ENCODE assay signal across 11 cellular contexts in genomic region chrX:143634373-143634685, GRCh38. TPM values are rescaled to one million over a fixed set of nuclear protein-coding genes. Genes with fewer than 3 reads are reported as not detected.
DNase-seq lines count a peak whose midpoint lies in the region; ATAC-seq, FAIRE-seq and TF ChIP-seq lines count a peak whose summit lies in the region.
"Had no signal": no experiment of that assay in that cellular context is flagged by ENCODE, and none has a peak within 500 bp of the region (broad histone marks: within the 10 kb centered on the region; RNA-seq: fewer than 3 reads in every experiment).

No MANE protein-coding gene starts in this region.

- DNase-seq in H7 (peak; percentile 26), brain microvascular endothelial cell (no peak), kidney (peak; percentile 64), gastrocnemius medialis (peak in 1 of 2 donors; percentile 16)
- DNase-seq in activated naive CD4-positive, alpha-beta T cell treated with anti-CD3 and anti-CD28 coated beads for 36 hours: no peak
- DNase-seq: activated CD8-positive, alpha-beta memory T cell treated with anti-CD3 and anti-CD28 coated beads, Interleukin-2, amount 50 U/mL, for 48 hours; SW 1271 had no signal

- H3K27me3 Mint-ChIP-seq in activated naive CD4-positive, alpha-beta T cell treated with anti-CD3 and anti-CD28 coated beads for 36 hours (ENCODE audit: low read depth): peaks cover 28% of the 10 kb centered on the region

- peak; percentile 35 to 41 for ATAC-seq in gastrocnemius medialis
- ATAC-seq in GM18520 (IDR thresholded peaks at IDR 0.05; ENCODE audit: unreplicated experiment): no peak
- ATAC-seq in GM21825 (IDR thresholded peaks at IDR 0.05; ENCODE audit: unreplicated experiment): no peak
- ATAC-seq in HG02885 (IDR thresholded peaks at IDR 0.05; ENCODE audit: poor library complexity, unreplicated experiment): no peak

- no peak for FAIRE-seq in kidney (lab: Jason Lieb, UNC)

- CTCF ChIA-PET in activated naive CD4-positive, alpha-beta T cell treated with anti-CD3 and anti-CD28 coated beads for 36 hours (lab: Charles Lee): no interaction called here

- H3K27ac ChIP-seq in brain microvascular endothelial cell: no peak overlapping the region
- H3K27ac ChIP-seq in kidney (ENCODE audit: low read depth in 2 of 2, low read length in 2 of 2): no peak overlapping the region
- peak overlapping the region; percentile 75 to 79 (median 78) for H3K27ac ChIP-seq in gastrocnemius medialis

- TF ChIP-seq POLR2A in gastrocnemius medialis (IDR thresholded peaks at IDR 0.05): no peak

- H3K4me3 ChIP-seq in H7 (ENCODE audit: insufficient read depth, low read depth, low read length): peak overlapping the region; percentile 72
- peak overlapping the region; percentile 9 for H3K4me3 ChIP-seq in brain microvascular endothelial cell (ENCODE audit: low read depth, low read length)
- H3K4me3 ChIP-seq in kidney (ENCODE audit: low read length in 2 of 2): peak overlapping the region; percentile 38 to 57
- H3K4me3 ChIP-seq in gastrocnemius medialis: peak overlapping the region; percentile 52 to 62 (median 58)

- H3K27me3 ChIP-seq in H7 (ENCODE audit: control insufficient read depth, insufficient read depth, low read length): peaks cover 14% of the 10 kb centered on the region
- H3K27me3 ChIP-seq in brain microvascular endothelial cell (replicated peaks): no peaks in the 10 kb centered on the region
- peaks cover 0 to 5% (median 0%) of the 10 kb centered on the region in 3 donors for H3K27me3 ChIP-seq in gastrocnemius medialis

- no peaks in the 10 kb centered on the region for H3K9me3 Mint-ChIP-seq in activated naive CD4-positive, alpha-beta T cell treated with anti-CD3 and anti-CD28 coated beads for 36 hours

- H3K27ac Mint-ChIP-seq in activated naive CD4-positive, alpha-beta T cell treated with anti-CD3 and anti-CD28 coated beads for 36 hours: no peak overlapping the region

- H3K4me3 Mint-ChIP-seq in activated naive CD4-positive, alpha-beta T cell treated with anti-CD3 and anti-CD28 coated beads for 36 hours: no peak overlapping the region

- H3K36me3 ChIP-seq in H7 (replicated peaks; ENCODE audit: control insufficient read depth, insufficient read depth, low read length) (no peaks in the 10 kb centered on the region), brain microvascular endothelial cell (replicated peaks) (no peaks in the 10 kb centered on the region), kidney (ENCODE audit: control insufficient read depth in 1 of 2, insufficient read depth in 2 of 2, low read length in 2 of 2) (no peaks in the 10 kb centered on the region), gastrocnemius medialis (no peaks in the 10 kb centered on the region)

- H3K36me3 Mint-ChIP-seq in activated naive CD4-positive, alpha-beta T cell treated with anti-CD3 and anti-CD28 coated beads for 36 hours (ENCODE audit: low read depth): peaks cover 3% of the 10 kb centered on the region

- TF ChIP-seq CTCF in brain microvascular endothelial cell (IDR thresholded peaks at IDR 0.05; ENCODE audit: low read depth, low read length, missing control alignments) (no peak), kidney (IDR thresholded peaks at IDR 0.05; ENCODE audit: borderline replicate concordance, extremely low read depth, insufficient read depth) (no peak), gastrocnemius medialis (IDR thresholded peaks at IDR 0.05 in 4 of 5, conservative IDR thresholded peaks at IDR 0.05 in 1 of 5) (no peak)

- H3K4me1 Mint-ChIP-seq in activated naive CD4-positive, alpha-beta T cell treated with anti-CD3 and anti-CD28 coated beads for 36 hours (ENCODE audit: low read depth): peaks cover 2% of the 10 kb centered on the region

- intact Hi-C loops in kidney (cut with DNase I) (no loop called here), gastrocnemius medialis (cut with DNase I; ENCODE audit: low total_unique reads) (loop anchor here (2.0 kb wide), 1 partner anchor 54 kb away; no protein-coding TSS in a partner anchor)
- intact Hi-C loops in activated naive CD4-positive, alpha-beta T cell treated with anti-CD3 and anti-CD28 coated beads for 36 hours (cut with micrococcal nuclease): no loop called here

- no peak overlapping the region for H3K9ac ChIP-seq in kidney (ENCODE audit: low read length in 2 of 2)

- in situ Hi-C loops in brain microvascular endothelial cell (cut with HindIII; ENCODE audit: low pct_ligation_motif_present, low sequenced_read_pairs) (no loop called here), gastrocnemius medialis (cut with MboI; ENCODE audit: low sequenced_read_pairs in 4 of 4) (no loop called here)

- H3K9me3 ChIP-seq in kidney (ENCODE audit: control insufficient read depth in 1 of 2, low read length in 2 of 2): no peaks in the 10 kb centered on the region
- H3K9me3 ChIP-seq in gastrocnemius medialis: no peaks in the 10 kb centered on the region

- H3K4me1 ChIP-seq in kidney (ENCODE audit: control insufficient read depth in 1 of 2, insufficient read depth in 1 of 2, low read depth in 1 of 2, low read length in 2 of 2): no peaks in the 10 kb centered on the region
- no peaks in the 10 kb centered on the region for H3K4me1 ChIP-seq in gastrocnemius medialis

RNA-seq across cellular contexts. Expression of gene SLITRK4, which starts 1.6 kb away (rescaled TPM):
- total RNA-seq in H7 (2014; rRNA removed; shearing (Covaris generic)): 9.9 and 12.7 TPM in 2 replicates
- 6.0 TPM for total RNA-seq in kidney
- 2.8 TPM for polyA plus RNA-seq in kidney (ENCODE audit: insufficient read depth, low read depth, low replicate concordance)
- total RNA-seq in gastrocnemius medialis: 10 to 100 TPM; 23.9 to 65.4 (median 33.5) TPM
- total RNA-seq in activated naive CD4-positive, alpha-beta T cell treated with anti-CD3 and anti-CD28 coated beads for 36 hours: not detected
- total RNA-seq: HT1080 had no signal

Comparison
In these comparisons a context has a peak if more than half of its experiments do, and no peak if none do; other contexts are left out.
1. DNase-seq: peak in H7 (single experiment) and kidney (single experiment); none in brain microvascular endothelial cell (single experiment) and activated naive CD4-positive, alpha-beta T cell treated with anti-CD3 and anti-CD28 coated beads for 36 hours (single experiment).
2. H3K4me3 ChIP-seq: peak in every context shown above with its lines; median percentile 72 in H7; 58 in gastrocnemius medialis; 48 in kidney; 9 in brain microvascular endothelial cell.
3. H3K27ac ChIP-seq: peak in gastrocnemius medialis (4 of 4); none in brain microvascular endothelial cell (single experiment) and kidney (0 of 2).
4. ATAC-seq: peak in gastrocnemius medialis (2 of 2); none in GM18520 (single experiment), GM21825 (single experiment) and HG02885 (single experiment).